In the genomic region with DNA sequence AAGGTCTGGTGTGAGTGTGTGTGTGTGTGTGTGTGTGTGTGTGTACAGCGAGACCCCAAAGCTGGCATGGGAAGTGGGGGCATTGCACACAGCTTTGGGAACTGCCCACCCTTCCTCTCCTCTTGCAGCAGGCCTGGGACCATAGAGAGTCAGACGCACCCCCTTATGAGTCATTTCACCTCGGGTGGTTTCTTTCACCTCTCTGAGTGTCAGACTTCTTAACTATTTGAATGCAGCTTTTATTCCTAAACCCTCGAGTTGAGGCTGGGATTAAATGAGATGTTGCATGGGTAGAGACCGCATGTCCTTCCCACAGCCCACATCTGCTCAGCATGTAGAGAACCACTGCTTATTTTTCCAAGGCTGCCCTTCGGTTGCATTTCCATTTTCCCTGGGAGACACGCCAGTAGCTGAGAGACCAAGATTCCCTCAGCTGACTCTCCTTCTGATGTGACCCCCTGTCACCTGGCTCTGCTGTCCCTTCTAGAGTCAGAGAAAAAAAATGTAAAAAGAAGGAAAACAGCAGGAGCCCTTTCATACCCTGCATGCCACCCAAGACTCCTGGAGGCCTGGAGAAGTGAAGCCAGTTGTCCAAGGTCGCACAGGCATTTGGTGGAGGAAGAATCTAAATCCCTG, we compare ENCODE assay signal across 9 cellular contexts.
DNase-seq lines count a peak whose midpoint lies in the region; ATAC-seq and TF ChIP-seq lines count a peak whose summit lies in the region.
"Had no signal": no experiment of that assay in that cellular context is flagged by ENCODE, and none has a peak within 500 bp of the region (broad histone marks: within the 10 kb centered on the region; RNA-seq: fewer than 3 reads in every experiment).

No MANE protein-coding gene starts in this region.

- H2AK5ac ChIP-seq in mesenchymal stem cell (ENCODE audit: low read length, severe bottlenecking), result no peak overlapping the region

- no peak overlapping the region for H2AFZ ChIP-seq in mesenchymal stem cell (ENCODE audit: low read depth, low read length)

- H4K8ac ChIP-seq in mesenchymal stem cell (ENCODE audit: low read length), result peak overlapping the region; percentile 14

- H3K9ac ChIP-seq in mesenchymal stem cell (ENCODE audit: low read length), result no peak overlapping the region

- TF ChIP-seq CTCF in RWPE2 (IDR thresholded peaks at IDR 0.05; ENCODE audit: poor library complexity, severe bottlenecking) (no peak), BE2C (IDR thresholded peaks at IDR 0.05; ENCODE audit: low read depth, low read length) (no peak)

- H3K4me1 ChIP-seq in RWPE2 (ENCODE audit: insufficient read depth, poor library complexity, severe bottlenecking) (peaks cover 5% of the 10 kb centered on the region), mesenchymal stem cell (ENCODE audit: control insufficient read depth, insufficient read depth, low read depth, low read length) (peaks cover 49% of the 10 kb centered on the region), BE2C (peaks cover 11% of the 10 kb centered on the region)

- no peak overlapping the region for H3K23ac ChIP-seq in mesenchymal stem cell (ENCODE audit: low read length in 2 of 2)

- H3K14ac ChIP-seq in mesenchymal stem cell (ENCODE audit: low read length in 2 of 2), result no peak overlapping the region

- no peak overlapping the region for H4K91ac ChIP-seq in mesenchymal stem cell (ENCODE audit: low read length)

- no peak overlapping the region for H2BK120ac ChIP-seq in mesenchymal stem cell (ENCODE audit: low read depth, low read length)

- H3K36me3 ChIP-seq in RWPE2 (ENCODE audit: low read depth) (no peaks in the 10 kb centered on the region), mesenchymal stem cell (ENCODE audit: control insufficient read depth in 1 of 2, insufficient read depth in 2 of 2, low read depth in 1 of 2, low read length in 2 of 2) (no peaks in the 10 kb centered on the region), BE2C (no peaks in the 10 kb centered on the region)

- H3K4ac ChIP-seq in mesenchymal stem cell (ENCODE audit: low read depth in 1 of 2, low read length in 2 of 2), result no peak overlapping the region

- peak overlapping the region in 1 of 2 experiments; percentile 21 for H2BK12ac ChIP-seq in mesenchymal stem cell (ENCODE audit: low read length in 2 of 2)

- ATAC-seq in GM21786 (IDR thresholded peaks at IDR 0.05; ENCODE audit: unreplicated experiment) (peak; percentile 51), RWPE2 (ENCODE audit: low read depth) (peak; percentile 63), HG02840 (IDR thresholded peaks at IDR 0.05; ENCODE audit: low FRiP score, unreplicated experiment) (no peak)
- ATAC-seq: T-cell had no signal

- no peaks in the 10 kb centered on the region for H3K79me1 ChIP-seq in mesenchymal stem cell (replicated peaks; ENCODE audit: low read length, poor library complexity, severe bottlenecking)

- 47% methylated on average over 4 of the region's 8 CpGs for WGBS in mesenchymal stem cell

- no peak overlapping the region for H3K27ac ChIP-seq in RWPE2 (ENCODE audit: poor library complexity, severe bottlenecking)
- H3K27ac ChIP-seq in mesenchymal stem cell (ENCODE audit: low read length, poor library complexity, severe bottlenecking), result peak overlapping the region; percentile 40

- no peak overlapping the region for H3K4me2 ChIP-seq in mesenchymal stem cell (ENCODE audit: low read length, poor library complexity, severe bottlenecking)

- H3K27me3 ChIP-seq in RWPE2 (ENCODE audit: insufficient read depth, poor library complexity, severe bottlenecking), result no peaks in the 10 kb centered on the region
- peaks cover 0 to 25% of the 10 kb centered on the region in 2 experiments for H3K27me3 ChIP-seq in mesenchymal stem cell (ENCODE audit: control insufficient read depth in 1 of 2, insufficient read depth in 1 of 2, low read length in 2 of 2)
- H3K27me3 ChIP-seq in BE2C, result no peaks in the 10 kb centered on the region

- no peaks in the 10 kb centered on the region for H3K9me3 ChIP-seq in RWPE2 (ENCODE audit: severe bottlenecking)
- no peaks in the 10 kb centered on the region for H3K9me3 ChIP-seq in mesenchymal stem cell (ENCODE audit: control insufficient read depth, low read length)
- no peaks in the 10 kb centered on the region for H3K9me3 ChIP-seq in BE2C

- H2BK5ac ChIP-seq in mesenchymal stem cell (ENCODE audit: low read depth, low read length, poor library complexity, severe bottlenecking), result no peak overlapping the region

- H3K4me3 ChIP-seq in RWPE2 (ENCODE audit: severe bottlenecking) (no peak overlapping the region), mesenchymal stem cell (ENCODE audit: insufficient read depth in 1 of 2, low read depth in 1 of 2, low read length in 2 of 2) (peak overlapping the region in 1 of 2 experiments; percentile 11), BE2C (ENCODE audit: low read depth, low read length) (no peak overlapping the region)

- no peak overlapping the region for H2BK15ac ChIP-seq in mesenchymal stem cell (ENCODE audit: low read depth, poor library complexity, severe bottlenecking)

- peak overlapping the region in 1 of 2 experiments; percentile 49 for H3K18ac ChIP-seq in mesenchymal stem cell (ENCODE audit: low read depth in 1 of 2, low read length in 2 of 2)

- DNase-seq in EL (peak; percentile 76), RWPE2 (ENCODE audit: low spot score) (no peak), mesenchymal stem cell (peak; percentile 81), LoVo (ENCODE audit: low spot score) (no peak), BE2C (no peak), ecto neural progenitor cell (ENCODE audit: low spot score) (no peak)
- DNase-seq: T-cell had no signal

Comparison
In these comparisons a context has a peak if more than half of its experiments do, and no peak if none do; other contexts are left out.
1. DNase-seq: peak in EL (single experiment) and mesenchymal stem cell (single experiment); none in RWPE2 (single experiment), LoVo (single experiment), BE2C (single experiment) and ecto neural progenitor cell (single experiment).